ENCODE assay signal across 1 cellular context in the genomic region with DNA sequence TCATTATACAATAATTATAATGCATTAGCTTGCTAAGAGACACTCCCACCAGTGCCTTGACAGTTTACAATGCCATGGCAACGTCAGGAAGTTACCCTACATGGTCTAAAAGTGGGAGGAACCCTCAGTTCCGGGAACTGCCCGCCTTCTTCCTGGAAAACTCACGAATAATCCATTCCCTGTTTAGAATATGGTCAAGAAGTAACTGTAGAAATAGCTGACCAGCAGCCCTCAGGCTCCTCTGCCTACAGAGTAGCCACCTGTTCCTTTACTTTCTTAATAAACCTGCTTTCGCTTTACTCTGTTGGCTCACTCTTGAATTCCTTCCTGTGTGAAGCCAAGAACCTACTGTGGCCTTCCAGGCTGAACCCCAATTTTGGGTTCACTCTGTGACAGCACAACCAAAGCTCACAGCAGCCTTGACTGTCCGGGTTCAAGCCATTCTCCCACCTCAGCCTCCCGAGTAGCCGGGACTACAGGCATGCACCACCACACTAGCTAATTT.
TF ChIP-seq lines count a peak whose summit lies in the region.

No MANE protein-coding gene starts in this region.

TF ChIP-seq in K562, 482 proteins besides CTCF, POLR2A, EP300 and RAD21 (continued from another document and continues in another):
- no peak for TF ChIP-seq AFF1 (IDR thresholded peaks at IDR 0.05; ENCODE audit: low read depth in 1 of 2, partially characterized antibody in 2 of 2)
- no peak for TF ChIP-seq ZNF212 (CRISPR knock-in tag; IDR thresholded peaks at IDR 0.05)
- no peak for TF ChIP-seq CTCFL (IDR thresholded peaks at IDR 0.05; ENCODE audit: borderline replicate concordance, insufficient read depth, low read depth, low read length, poor library complexity, severe bottlenecking)
- TF ChIP-seq POU5F1 (IDR thresholded peaks at IDR 0.05; ENCODE audit: borderline replicate concordance, low read depth, low read length, partially characterized antibody): no peak
- TF ChIP-seq ZNF239 (CRISPR knock-in tag; IDR thresholded peaks at IDR 0.05): no peak
- no peak for TF ChIP-seq ZNF551 (CRISPR knock-in tag; IDR thresholded peaks at IDR 0.05)
- no peak for TF ChIP-seq SRSF7 (optimal IDR thresholded peaks at IDR 0.05; ENCODE audit: low read depth, low read length)
- TF ChIP-seq CBFA2T2 (conservative IDR thresholded peaks at IDR 0.05): no peak
- TF ChIP-seq TBL1XR1 (IDR thresholded peaks at IDR 0.05; ENCODE audit: low read length in 2 of 2): peak in 1 of 2 experiments; percentile 52; a peak in 1 of 4 replicates
- TF ChIP-seq, protein P1, sequence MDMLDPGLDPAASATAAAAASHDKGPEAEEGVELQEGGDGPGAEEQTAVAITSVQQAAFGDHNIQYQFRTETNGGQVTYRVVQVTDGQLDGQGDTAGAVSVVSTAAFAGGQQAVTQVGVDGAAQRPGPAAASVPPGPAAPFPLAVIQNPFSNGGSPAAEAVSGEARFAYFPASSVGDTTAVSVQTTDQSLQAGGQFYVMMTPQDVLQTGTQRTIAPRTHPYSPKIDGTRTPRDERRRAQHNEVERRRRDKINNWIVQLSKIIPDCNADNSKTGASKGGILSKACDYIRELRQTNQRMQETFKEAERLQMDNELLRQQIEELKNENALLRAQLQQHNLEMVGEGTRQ (CRISPR knock-in tag; IDR thresholded peaks at IDR 0.05): no peak
- TF ChIP-seq, protein P2, sequence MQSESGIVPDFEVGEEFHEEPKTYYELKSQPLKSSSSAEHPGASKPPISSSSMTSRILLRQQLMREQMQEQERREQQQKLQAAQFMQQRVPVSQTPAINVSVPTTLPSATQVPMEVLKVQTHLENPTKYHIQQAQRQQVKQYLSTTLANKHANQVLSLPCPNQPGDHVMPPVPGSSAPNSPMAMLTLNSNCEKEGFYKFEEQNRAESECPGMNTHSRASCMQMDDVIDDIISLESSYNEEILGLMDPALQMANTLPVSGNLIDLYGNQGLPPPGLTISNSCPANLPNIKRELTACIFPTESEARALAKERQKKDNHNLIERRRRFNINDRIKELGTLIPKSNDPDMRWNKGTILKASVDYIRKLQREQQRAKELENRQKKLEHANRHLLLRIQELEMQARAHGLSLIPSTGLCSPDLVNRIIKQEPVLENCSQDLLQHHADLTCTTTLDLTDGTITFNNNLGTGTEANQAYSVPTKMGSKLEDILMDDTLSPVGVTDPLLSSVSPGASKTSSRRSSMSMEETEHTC (IDR thresholded peaks at IDR 0.05): no peak
- TF ChIP-seq HMGN3 (IDR thresholded peaks at IDR 0.05; ENCODE audit: borderline replicate concordance, extremely low read depth, insufficient read length, low read depth, low read length): no peak
- TF ChIP-seq CREB1 (IDR thresholded peaks at IDR 0.05): no peak
- TF ChIP-seq CREB1 (CRISPR knock-in tag; IDR thresholded peaks at IDR 0.05): no peak
- TF ChIP-seq ZNF407 (IDR thresholded peaks at IDR 0.05; ENCODE audit: low read depth): no peak
- TF ChIP-seq, protein P3, sequence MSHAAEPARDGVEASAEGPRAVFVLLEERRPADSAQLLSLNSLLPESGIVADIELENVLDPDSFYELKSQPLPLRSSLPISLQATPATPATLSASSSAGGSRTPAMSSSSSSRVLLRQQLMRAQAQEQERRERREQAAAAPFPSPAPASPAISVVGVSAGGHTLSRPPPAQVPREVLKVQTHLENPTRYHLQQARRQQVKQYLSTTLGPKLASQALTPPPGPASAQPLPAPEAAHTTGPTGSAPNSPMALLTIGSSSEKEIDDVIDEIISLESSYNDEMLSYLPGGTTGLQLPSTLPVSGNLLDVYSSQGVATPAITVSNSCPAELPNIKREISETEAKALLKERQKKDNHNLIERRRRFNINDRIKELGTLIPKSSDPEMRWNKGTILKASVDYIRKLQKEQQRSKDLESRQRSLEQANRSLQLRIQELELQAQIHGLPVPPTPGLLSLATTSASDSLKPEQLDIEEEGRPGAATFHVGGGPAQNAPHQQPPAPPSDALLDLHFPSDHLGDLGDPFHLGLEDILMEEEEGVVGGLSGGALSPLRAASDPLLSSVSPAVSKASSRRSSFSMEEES (CRISPR knock-in tag; IDR thresholded peaks at IDR 0.05): no peak
- TF ChIP-seq PHTF2 (CRISPR knock-in tag; IDR thresholded peaks at IDR 0.05): no peak
- TF ChIP-seq, protein P4, sequence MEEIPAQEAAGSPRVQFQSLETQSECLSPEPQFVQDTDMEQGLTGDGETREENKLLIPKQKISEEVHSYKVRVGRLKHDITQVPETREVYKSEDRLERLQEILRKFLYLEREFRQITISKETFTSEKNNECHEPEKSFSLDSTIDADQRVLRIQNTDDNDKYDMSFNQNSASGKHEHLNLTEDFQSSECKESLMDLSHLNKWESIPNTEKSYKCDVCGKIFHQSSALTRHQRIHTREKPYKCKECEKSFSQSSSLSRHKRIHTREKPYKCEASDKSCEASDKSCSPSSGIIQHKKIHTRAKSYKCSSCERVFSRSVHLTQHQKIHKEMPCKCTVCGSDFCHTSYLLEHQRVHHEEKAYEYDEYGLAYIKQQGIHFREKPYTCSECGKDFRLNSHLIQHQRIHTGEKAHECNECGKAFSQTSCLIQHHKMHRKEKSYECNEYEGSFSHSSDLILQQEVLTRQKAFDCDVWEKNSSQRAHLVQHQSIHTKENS (CRISPR knock-in tag; IDR thresholded peaks at IDR 0.05): no peak
- TF ChIP-seq MXI1 (IDR thresholded peaks at IDR 0.05; ENCODE audit: low read depth, low read length): peak; percentile 92
- no peak for TF ChIP-seq ZNF398 (CRISPR knock-in tag; IDR thresholded peaks at IDR 0.05)
- TF ChIP-seq RHOXF2B (CRISPR knock-in tag; conservative IDR thresholded peaks at IDR 0.05): no peak
- TF ChIP-seq, protein P5, sequence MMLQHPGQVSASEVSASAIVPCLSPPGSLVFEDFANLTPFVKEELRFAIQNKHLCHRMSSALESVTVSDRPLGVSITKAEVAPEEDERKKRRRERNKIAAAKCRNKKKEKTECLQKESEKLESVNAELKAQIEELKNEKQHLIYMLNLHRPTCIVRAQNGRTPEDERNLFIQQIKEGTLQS (IDR thresholded peaks at IDR 0.05): no peak
- TF ChIP-seq, protein P5 (CRISPR knock-in tag; conservative IDR thresholded peaks at IDR 0.05): no peak
- TF ChIP-seq HOXB6 (CRISPR knock-in tag; IDR thresholded peaks at IDR 0.05; ENCODE audit: borderline replicate concordance): no peak
- TF ChIP-seq, protein P6, sequence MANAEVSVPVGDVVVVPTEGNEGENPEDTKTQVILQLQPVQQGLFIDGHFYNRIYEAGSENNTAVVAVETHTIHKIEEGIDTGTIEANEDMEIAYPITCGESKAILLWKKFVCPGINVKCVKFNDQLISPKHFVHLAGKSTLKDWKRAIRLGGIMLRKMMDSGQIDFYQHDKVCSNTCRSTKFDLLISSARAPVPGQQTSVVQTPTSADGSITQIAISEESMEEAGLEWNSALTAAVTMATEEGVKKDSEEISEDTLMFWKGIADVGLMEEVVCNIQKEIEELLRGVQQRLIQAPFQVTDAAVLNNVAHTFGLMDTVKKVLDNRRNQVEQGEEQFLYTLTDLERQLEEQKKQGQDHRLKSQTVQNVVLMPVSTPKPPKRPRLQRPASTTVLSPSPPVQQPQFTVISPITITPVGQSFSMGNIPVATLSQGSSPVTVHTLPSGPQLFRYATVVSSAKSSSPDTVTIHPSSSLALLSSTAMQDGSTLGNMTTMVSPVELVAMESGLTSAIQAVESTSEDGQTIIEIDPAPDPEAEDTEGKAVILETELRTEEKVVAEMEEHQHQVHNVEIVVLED (CRISPR knock-in tag; IDR thresholded peaks at IDR 0.05): no peak
